In genomic region chr20:6740096-6740495, GRCh38 we compare ENCODE assay signal across 3 cellular contexts.
TF ChIP-seq lines count a peak whose summit lies in the region.

No MANE protein-coding gene starts in this region.

TF ChIP-seq in HepG2, 621 proteins besides CTCF, POLR2A, EP300 and RAD21:
- TF ChIP-seq HOXD1 (CRISPR knock-in tag; IDR thresholded peaks at IDR 0.05) (no peak), KLF6 (CRISPR knock-in tag; IDR thresholded peaks at IDR 0.05) (no peak), MYNN (CRISPR knock-in tag; IDR thresholded peaks at IDR 0.05; ENCODE audit: low read depth) (no peak), TBP (CRISPR knock-in tag; IDR thresholded peaks at IDR 0.05) (no peak), PRPF4 (IDR thresholded peaks at IDR 0.05; ENCODE audit: low read depth, low read length, poor library complexity, severe bottlenecking) (no peak), ZNF367 (CRISPR knock-in tag; IDR thresholded peaks at IDR 0.05; ENCODE audit: borderline replicate concordance) (no peak), YEATS2 (CRISPR knock-in tag; IDR thresholded peaks at IDR 0.05; ENCODE audit: borderline replicate concordance) (no peak), MEIS1 (CRISPR knock-in tag; IDR thresholded peaks at IDR 0.05; ENCODE audit: borderline replicate concordance) (no peak), RFXAP (CRISPR knock-in tag; IDR thresholded peaks at IDR 0.05; ENCODE audit: borderline replicate concordance) (no peak), ZBTB7A (CRISPR knock-in tag; IDR thresholded peaks at IDR 0.05) (no peak), DNMT3B (CRISPR knock-in tag; conservative IDR thresholded peaks at IDR 0.05) (no peak)
- TF ChIP-seq, protein P1, sequence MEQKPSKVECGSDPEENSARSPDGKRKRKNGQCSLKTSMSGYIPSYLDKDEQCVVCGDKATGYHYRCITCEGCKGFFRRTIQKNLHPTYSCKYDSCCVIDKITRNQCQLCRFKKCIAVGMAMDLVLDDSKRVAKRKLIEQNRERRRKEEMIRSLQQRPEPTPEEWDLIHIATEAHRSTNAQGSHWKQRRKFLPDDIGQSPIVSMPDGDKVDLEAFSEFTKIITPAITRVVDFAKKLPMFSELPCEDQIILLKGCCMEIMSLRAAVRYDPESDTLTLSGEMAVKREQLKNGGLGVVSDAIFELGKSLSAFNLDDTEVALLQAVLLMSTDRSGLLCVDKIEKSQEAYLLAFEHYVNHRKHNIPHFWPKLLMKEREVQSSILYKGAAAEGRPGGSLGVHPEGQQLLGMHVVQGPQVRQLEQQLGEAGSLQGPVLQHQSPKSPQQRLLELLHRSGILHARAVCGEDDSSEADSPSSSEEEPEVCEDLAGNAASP (CRISPR knock-in tag; IDR thresholded peaks at IDR 0.05; ENCODE audit: borderline replicate concordance), result no peak

TF ChIP-seq in GM12878, 131 proteins besides CTCF, POLR2A, EP300 and RAD21:
- TF ChIP-seq IKZF2 (IDR thresholded peaks at IDR 0.05) (peak in 1 of 2 experiments; percentile 13; a peak in 1 of 4 replicates), NFYA (IDR thresholded peaks at IDR 0.05; ENCODE audit: borderline replicate concordance, low read depth, low read length) (no peak)

TF ChIP-seq in GM12891, 5 proteins besides CTCF, POLR2A, EP300 and RAD21:
- TF ChIP-seq POLR2AphosphoS5 (IDR thresholded peaks at IDR 0.05; ENCODE audit: low read depth, low read length), result no peak
- TF ChIP-seq TAF1 (IDR thresholded peaks at IDR 0.05; ENCODE audit: low read depth, low read length), result no peak
- no peak for TF ChIP-seq POU2F2 (IDR thresholded peaks at IDR 0.05; ENCODE audit: low read depth, low read length)
- no peak for TF ChIP-seq PAX5 (IDR thresholded peaks at IDR 0.05; ENCODE audit: insufficient read depth, low read length, severe bottlenecking)
- TF ChIP-seq SPI1 (IDR thresholded peaks at IDR 0.05; ENCODE audit: low read depth, low read length), result no peak
